Comparison of ENCODE assay signal across 14 cellular contexts in genomic region chr5:18984559-18985080, GRCh38.
DNase-seq lines count a peak whose midpoint lies in the region; ATAC-seq and TF ChIP-seq lines count a peak whose summit lies in the region.
"Had no signal": no experiment of that assay in that cellular context is flagged by ENCODE, and none has a peak within 500 bp of the region (broad histone marks: within the 10 kb centered on the region; RNA-seq: fewer than 3 reads in every experiment).

No MANE protein-coding gene starts in this region.

- TF ChIP-seq CTCF in epithelial cell of esophagus (IDR thresholded peaks at IDR 0.05; ENCODE audit: insufficient read depth, low read depth, low read length, missing control alignments): no peak

- no peak overlapping the region for H3K4me3 ChIP-seq in epithelial cell of esophagus (ENCODE audit: low read length)
- H3K4me3 ChIP-seq: K562, Peyer's patch, SJSA1 had no signal

- ATAC-seq in HG02571 (IDR thresholded peaks at IDR 0.05; ENCODE audit: unreplicated experiment): no peak
- ATAC-seq: K562, Right ventricle myocardium inferior had no signal

- DNase-seq in NCI-H748 (lab: John Stamatoyannopoulos, UW; ENCODE audit: unreplicated experiment) (peak; percentile 56), NCI-H748 treated with DMSO at 0.1 percent for 48 hours (lab: John Stamatoyannopoulos, UW) (no peak), NCI-H460 (ENCODE audit: extremely low read depth, low read depth) (peak; percentile 36), epithelial cell of esophagus (ENCODE audit: low read depth) (peak; percentile 82), T-helper 2 cell (no peak), A172 (ENCODE audit: low spot score) (no peak)
- DNase-seq: NCI-H1105, NCI-H2029 treated with DMSO at 0.1 percent for 48 hours, NCI-H2171 treated with DMSO at 0.1 percent for 48 hours, Peyer's patch had no signal

Comparison
In these comparisons a context has a peak if more than half of its experiments do, and no peak if none do; other contexts are left out.
1. DNase-seq: peak in NCI-H748 (single experiment), NCI-H460 (single experiment) and epithelial cell of esophagus (single experiment); none in NCI-H748 treated with DMSO at 0.1 percent for 48 hours (single experiment), T-helper 2 cell (0 of 5) and A172 (single experiment).